Comparison of ENCODE assay signal across 20 cellular contexts in genomic region chr18:79749251-79750191, GRCh38. TPM values are rescaled to one million over a fixed set of nuclear protein-coding genes. Genes with fewer than 3 reads are reported as not detected.
DNase-seq lines count a peak whose midpoint lies in the region; ATAC-seq, FAIRE-seq and TF ChIP-seq lines count a peak whose summit lies in the region.
"Had no signal": no experiment of that assay in that cellular context is flagged by ENCODE, and none has a peak within 500 bp of the region (broad histone marks: within the 10 kb centered on the region; RNA-seq: fewer than 3 reads in every experiment).

No MANE protein-coding gene starts in this region.

- POLR2A ChIA-PET in HepG2 (lab: Yijun Ruan, JAX), result no interaction called here

- in situ Hi-C loops in HepG2 (cut with HindIII; ENCODE audit: extremely low pct_ligation_motif_present, low pct_unique_long_range_greater_than_20kb), result no loop called here

- TF ChIP-seq POLR2A in right lobe of liver (IDR thresholded peaks at IDR 0.05), result no peak
- no peak for TF ChIP-seq POLR2A in HepG2 (IDR thresholded peaks at IDR 0.05; ENCODE audit: insufficient read depth in 1 of 2, low read depth in 2 of 2, low read length in 2 of 2)

- H3F3A ChIP-seq in neural progenitor cell (ENCODE audit: low read depth), result no peaks in the 10 kb centered on the region

- BruUV-seq in HepG2 (replicated peaks; lab: Mats Ljungman, UMichigan), result no TSS peak

- TF ChIP-seq RAD21 in HepG2 (CRISPR knock-in tag; IDR thresholded peaks at IDR 0.05), result no peak

- H3K79me2 ChIP-seq in HepG2 (ENCODE audit: insufficient read depth, low read length), result no peaks in the 10 kb centered on the region
- no peaks in the 10 kb centered on the region for H3K79me2 ChIP-seq in neural progenitor cell (ENCODE audit: low read depth)

- H3K9me3 ChIP-seq in right lobe of liver (no peaks in the 10 kb centered on the region), HepG2 (ENCODE audit: low read length) (no peaks in the 10 kb centered on the region), neural progenitor cell (ENCODE audit: low read depth) (no peaks in the 10 kb centered on the region)

- peak in 3 of 4 donors; percentile 22 to 35 (median 34) for ATAC-seq in right lobe of liver
- ATAC-seq in HepG2, result no peak
- no peak for ATAC-seq in HG03175 (IDR thresholded peaks at IDR 0.05; ENCODE audit: unreplicated experiment)
- ATAC-seq in GM18502 (IDR thresholded peaks at IDR 0.05; ENCODE audit: poor library complexity, unreplicated experiment), result no peak
- ATAC-seq in GM21786 (IDR thresholded peaks at IDR 0.05; ENCODE audit: unreplicated experiment), result no peak
- ATAC-seq: left colon had no signal

- no peaks in the 10 kb centered on the region for H3K27me3 Mint-ChIP-seq in neural progenitor cell (ENCODE audit: insufficient read depth, low read depth)
- H3K27me3 Mint-ChIP-seq: CD4-positive, alpha-beta T cell; progenitor cell of endocrine pancreas had no signal

- no peak overlapping the region for H3K4me2 ChIP-seq in HepG2 (ENCODE audit: low read depth, low read length)
- H3K4me2 ChIP-seq in neural progenitor cell, result no peak overlapping the region
- H3K4me2 ChIP-seq: KMS-11 had no signal

- H3K27me3 ChIP-seq in right lobe of liver, result no peaks in the 10 kb centered on the region
- H3K27me3 ChIP-seq in HepG2 (ENCODE audit: control insufficient read depth in 1 of 2, insufficient read depth in 2 of 2, low read length in 2 of 2), result no peaks in the 10 kb centered on the region
- H3K27me3 ChIP-seq in neural progenitor cell, result no peaks in the 10 kb centered on the region
- H3K27me3 ChIP-seq: brain microvascular endothelial cell had no signal

- H3K9me3 Mint-ChIP-seq in neural progenitor cell, result peaks cover 2% of the 10 kb centered on the region
- H3K9me3 Mint-ChIP-seq: T-helper 1 cell treated with Interleukin-12 subunit alpha and Interleukin-12 subunit beta and Interleukin-4 antibody, amounts not matched to agents 30 μg/mL and 1 μg/mL, for 36 hours had no signal

- no peaks in the 10 kb centered on the region for H4K20me1 ChIP-seq in HepG2 (ENCODE audit: insufficient read depth, low read length)
- H4K20me1 ChIP-seq in neural progenitor cell (ENCODE audit: low read depth), result no peaks in the 10 kb centered on the region

- no peak for FAIRE-seq in HepG2 (lab: Jason Lieb, UNC)

- H3K4me3 ChIP-seq in right lobe of liver, result no peak overlapping the region
- H3K4me3 ChIP-seq in HepG2 (replicated peaks in 1 of 3; ENCODE audit: insufficient read depth in 1 of 3, low read depth in 2 of 3, low read length in 3 of 3), result no peak overlapping the region
- no peak overlapping the region for H3K4me3 ChIP-seq in neural progenitor cell

- H2AFZ ChIP-seq in HepG2 (ENCODE audit: low read length) (no peak overlapping the region), neural progenitor cell (replicated peaks) (no peak overlapping the region)

- H3K9ac ChIP-seq in HepG2 (ENCODE audit: insufficient read depth, low read depth, low read length) (no peak overlapping the region), neural progenitor cell (no peak overlapping the region)
- H3K9ac ChIP-seq: KMS-11 had no signal

- peak in 1 of 3 donors; percentile 43 for DNase-seq in right lobe of liver
- DNase-seq in HepG2 (ENCODE audit: low spot score), result no peak
- peak; percentile 21 to 48 for DNase-seq in dermis microvascular lymphatic vessel endothelial cell (ENCODE audit: low read depth in 2 of 2)
- DNase-seq in neural progenitor cell (ENCODE audit: low spot score), result no peak
- DNase-seq in SKM-1 (lab: John Stamatoyannopoulos, UW; ENCODE audit: unreplicated experiment), result no peak
- DNase-seq: activated CD8-positive, alpha-beta memory T cell treated with anti-CD3 and anti-CD28 coated beads, Interleukin-2, amount 50 U/mL, for 4 hours; activated naive CD4-positive, alpha-beta T cell treated with anti-CD3 and anti-CD28 coated beads, Interleukin-2, amount 50 U/mL, for 16 hours; brain microvascular endothelial cell; CD4-positive, alpha-beta T cell; NCI-H1048; Right ventricle myocardium superior; stimulated activated naive CD4-positive, alpha-beta T cell treated with Interleukin-2 at 50 U/mL for 16 hours had no signal

- CTCF ChIA-PET in HepG2 (lab: Yijun Ruan, JAX; ENCODE audit: low intra/inter-chr PET ratio, low total read pairs), result no interaction called here

- peaks cover 0 to 10% (median 0%) of the 10 kb centered on the region in 4 donors for H3K36me3 ChIP-seq in right lobe of liver
- H3K36me3 ChIP-seq in HepG2 (replicated peaks in 1 of 2; ENCODE audit: control insufficient read depth in 1 of 2, insufficient read depth in 2 of 2, low read length in 2 of 2), result peaks cover 5 to 29% of the 10 kb centered on the region in 2 experiments; a peak in 4 of 5 replicates
- no peaks in the 10 kb centered on the region for H3K36me3 ChIP-seq in neural progenitor cell

- TF ChIP-seq EP300 in HepG2 (IDR thresholded peaks at IDR 0.05; ENCODE audit: low read depth in 2 of 2, low read length in 2 of 2) (no peak), HepG2 (CRISPR knock-in tag; IDR thresholded peaks at IDR 0.05; ENCODE audit: borderline replicate concordance) (no peak)

- H3K4me1 Mint-ChIP-seq in neural progenitor cell, result no peaks in the 10 kb centered on the region

- H3K27ac ChIP-seq in right lobe of liver, result no peak overlapping the region
- no peak overlapping the region for H3K27ac ChIP-seq in HepG2 (ENCODE audit: extremely low read length, insufficient read depth, low read length)
- H3K27ac ChIP-seq in neural progenitor cell, result no peak overlapping the region
- H3K27ac ChIP-seq: brain microvascular endothelial cell, KMS-11 had no signal

- 87% methylated on average over 20 of the region's 49 CpGs for WGBS in right lobe of liver (ENCODE audit: insufficient coverage, low coverage, low lambda C conversion rate, missing lambda C conversion rate)
- 94% methylated on average over 43 of the region's 49 CpGs for WGBS in HepG2 (ENCODE audit: low lambda C conversion rate)

- intact Hi-C loops in right lobe of liver (cut with DNase I), result no loop called here
- intact Hi-C loops in HepG2 (cut with micrococcal nuclease; ENCODE audit: unreplicated experiment), result no loop called here

- H3K27ac Mint-ChIP-seq in neural progenitor cell, result peak overlapping the region; percentile 50
- H3K27ac Mint-ChIP-seq: CD4-positive, alpha-beta T cell; progenitor cell of endocrine pancreas; T-helper 1 cell treated with Interleukin-12 subunit alpha and Interleukin-12 subunit beta and Interleukin-4 antibody, amounts not matched to agents 30 μg/mL and 1 μg/mL, for 36 hours had no signal

- H3K4me1 ChIP-seq in right lobe of liver (no peaks in the 10 kb centered on the region), HepG2 (ENCODE audit: insufficient read depth, low read length) (no peaks in the 10 kb centered on the region), neural progenitor cell (no peaks in the 10 kb centered on the region)

- no peak for TF ChIP-seq CTCF in right lobe of liver (IDR thresholded peaks at IDR 0.05)
- TF ChIP-seq CTCF in HepG2 (CRISPR knock-in tag; IDR thresholded peaks at IDR 0.05), result no peak
- TF ChIP-seq CTCF in neural progenitor cell (IDR thresholded peaks at IDR 0.05), result no peak

- H3K4me3 Mint-ChIP-seq in neural progenitor cell, result no peak overlapping the region
- H3K4me3 Mint-ChIP-seq: CD4-positive, alpha-beta T cell; T-helper 1 cell treated with Interleukin-12 subunit alpha and Interleukin-12 subunit beta and Interleukin-4 antibody, amounts not matched to agents 30 μg/mL and 1 μg/mL, for 36 hours had no signal

- peaks cover 10% of the 10 kb centered on the region for H3K36me3 Mint-ChIP-seq in neural progenitor cell

TF ChIP-seq in HepG2, 621 proteins besides CTCF, POLR2A, EP300 and RAD21 (continues in another document):
- TF ChIP-seq BORCS8-MEF2B (CRISPR knock-in tag; IDR thresholded peaks at IDR 0.05) (no peak), ZFP82 (CRISPR knock-in tag; IDR thresholded peaks at IDR 0.05; ENCODE audit: borderline replicate concordance) (no peak)

RNA-seq across cellular contexts. Expression of gene KCNG2, which starts 48.2 kb away (rescaled TPM):
- total RNA-seq in right lobe of liver (not detected), HepG2 (2016; rRNA removed; fragmentation: Illumina TruSeq; extraction: Trizol) (not detected in 2 replicates), dermis microvascular lymphatic vessel endothelial cell (0.26 and 2.4 TPM in 2 replicates), neural progenitor cell (ENCODE audit: low replicate concordance) (0.99 TPM in 1 of 2 replicates, not detected in the other)
- not detected in 2 replicates for total RNA-seq in HepG2 (2016; cell fraction: cytosol; rRNA removed; fragmentation: Illumina TruSeq; extraction: Trizol; ENCODE audit: low read depth)
- not detected in 2 replicates for total RNA-seq in HepG2 (2016; cell fraction: insoluble cytoplasmic fraction; rRNA removed; fragmentation: Illumina TruSeq; extraction: Trizol)
- total RNA-seq in HepG2 (2016; cell fraction: membrane; rRNA removed; fragmentation: Illumina TruSeq; extraction: Trizol), result not detected in 2 replicates
- total RNA-seq in HepG2 (2016; cell fraction: nucleus; rRNA removed; fragmentation: Illumina TruSeq; extraction: Trizol), result not detected in 2 replicates
- not detected in 2 replicates for polyA plus RNA-seq in HepG2 (2011; rRNA removed)
- not detected in 2 replicates for polyA plus RNA-seq in HepG2 (2011; cell fraction: cytosol; rRNA removed)
- 0.14 TPM in 1 of 2 replicates, not detected in the other for polyA plus RNA-seq in HepG2 (2011; cell fraction: nucleus; rRNA removed)
- 0.13 and 0.20 TPM in 2 replicates for polyA plus RNA-seq in HepG2 (2012)
- not detected in 2 replicates for polyA plus RNA-seq in HepG2 (2016; cell fraction: cytosol; fragmentation: Illumina TruSeq; extraction: Trizol; ENCODE audit: low read depth)
- polyA plus RNA-seq in HepG2 (2016; cell fraction: insoluble cytoplasmic fraction; fragmentation: Illumina TruSeq; extraction: Trizol; ENCODE audit: low read depth), result not detected in 2 replicates
- not detected in 2 replicates for polyA plus RNA-seq in HepG2 (2016; cell fraction: membrane; fragmentation: Illumina TruSeq; extraction: Trizol; ENCODE audit: low read depth)
- polyA plus RNA-seq in HepG2 (2016; cell fraction: nucleus; fragmentation: Illumina TruSeq; extraction: Trizol; ENCODE audit: insufficient read depth, low read depth), result not detected in 2 replicates
- 0.16 TPM in 1 of 2 replicates, not detected in the other for polyA minus RNA-seq in HepG2 (2011; rRNA and poly(A)+ RNA removed; ENCODE audit: low replicate concordance)
- polyA minus RNA-seq in HepG2 (2011; cell fraction: cytosol; rRNA and poly(A)+ RNA removed), result not detected in 2 replicates
- not detected in 2 replicates for polyA minus RNA-seq in HepG2 (2011; cell fraction: nucleus; rRNA and poly(A)+ RNA removed)
- total RNA-seq: A673; CD4-positive, alpha-beta T cell; left colon; progenitor cell of endocrine pancreas; Right ventricle myocardium superior had no signal

Comparison
In these comparisons a context has a peak if more than half of its experiments do, and no peak if none do; other contexts are left out.
1. ATAC-seq: peak in right lobe of liver (3 of 4); none in HepG2 (single experiment), HG03175 (single experiment), GM18502 (single experiment) and GM21786 (single experiment).
2. DNase-seq: peak in dermis microvascular lymphatic vessel endothelial cell (2 of 2); none in HepG2 (single experiment), neural progenitor cell (single experiment) and SKM-1 (single experiment).